In the genomic region with DNA sequence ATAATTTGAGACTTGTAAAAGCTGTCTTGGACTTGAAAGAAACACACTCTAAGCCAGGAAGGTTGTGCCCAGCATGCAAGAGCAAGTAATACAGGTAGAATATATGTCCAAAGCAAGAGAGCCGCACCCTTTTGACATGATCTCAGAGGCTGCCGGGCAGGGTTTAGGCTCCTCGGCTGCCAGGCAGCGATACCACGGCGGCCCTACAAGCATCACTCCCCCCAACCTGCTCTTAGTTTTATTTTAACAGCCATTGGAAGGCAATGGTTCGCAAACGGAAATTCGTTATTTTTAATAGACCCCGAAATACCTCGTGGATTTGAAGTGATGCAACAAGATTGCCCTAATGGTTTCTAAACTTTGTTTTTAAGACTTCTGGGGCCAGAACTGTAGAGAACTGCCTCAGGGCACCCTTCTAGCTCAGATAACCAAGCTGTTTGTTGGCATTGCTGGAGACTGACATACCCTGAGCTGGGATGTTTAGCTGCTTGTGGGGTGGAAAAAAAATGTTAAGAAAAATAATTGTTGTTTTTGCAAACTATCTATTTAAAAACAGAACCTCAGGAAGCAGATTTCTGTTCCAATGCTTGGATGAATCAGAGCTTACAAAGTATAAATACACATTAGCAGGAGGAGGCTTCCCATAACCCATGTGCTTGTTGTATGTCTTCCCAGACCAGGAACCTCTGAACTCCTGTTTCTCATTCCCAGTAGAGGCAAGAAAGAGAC, we compare ENCODE assay signal across 12 cellular contexts. TPM values are rescaled to one million over a fixed set of nuclear protein-coding genes. Genes with fewer than 3 reads are reported as not detected.
A peak's percentile ranks its signal among the peaks of the same experiment; 100 is the strongest.
DNase-seq lines count a peak whose midpoint lies in the region; ATAC-seq and TF ChIP-seq lines count a peak whose summit lies in the region.
"Had no signal": no experiment of that assay in that cellular context is flagged by ENCODE, and none has a peak within 500 bp of the region (broad histone marks: within the 10 kb centered on the region; RNA-seq: fewer than 3 reads in every experiment).

No MANE protein-coding gene starts in this region.

- TF ChIP-seq POLR2A in breast epithelium (IDR thresholded peaks at IDR 0.05) (no peak), suprapubic skin (IDR thresholded peaks at IDR 0.05) (no peak)

- H3K4me1 ChIP-seq in breast epithelium = peaks cover 0 to 14% of the 10 kb centered on the region in 2 donors
- H3K4me1 ChIP-seq in suprapubic skin = peaks cover 90% of the 10 kb centered on the region

- DNase-seq in HK-2 (ENCODE audit: unreplicated experiment) (peak; percentile 17), breast epithelium (ENCODE audit: low spot score in 2 of 2) (no peak), hepatic stellate cell (ENCODE audit: low spot score) (peak; percentile 66), suprapubic skin (ENCODE audit: low spot score in 2 of 2) (no peak)
- DNase-seq: activated CD8-positive, alpha-beta memory T cell treated with anti-CD3 and anti-CD28 coated beads, Interleukin-2, amount 50 U/mL, for 48 hours; H9; MV-4-11; natural killer cell; T-helper 2 cell had no signal

- H3K27ac ChIP-seq in breast epithelium = peak overlapping the region; percentile 48 to 81
- H3K27ac ChIP-seq in suprapubic skin = peak overlapping the region; percentile 68

- H3K4me3 ChIP-seq in breast epithelium = no peak overlapping the region
- no peak overlapping the region for H3K4me3 ChIP-seq in suprapubic skin

- H3K36me3 ChIP-seq in breast epithelium = no peaks in the 10 kb centered on the region
- H3K36me3 ChIP-seq in suprapubic skin = peaks cover 13% of the 10 kb centered on the region

- H3K27me3 ChIP-seq in breast epithelium (no peaks in the 10 kb centered on the region), suprapubic skin (no peaks in the 10 kb centered on the region)

- ATAC-seq in HG02571 (IDR thresholded peaks at IDR 0.05; ENCODE audit: unreplicated experiment) (no peak), HG03342 (IDR thresholded peaks at IDR 0.05; ENCODE audit: unreplicated experiment) (no peak), GM21390 (IDR thresholded peaks at IDR 0.05; ENCODE audit: unreplicated experiment) (no peak)
- ATAC-seq: natural killer cell had no signal

- TF ChIP-seq CTCF in breast epithelium (IDR thresholded peaks at IDR 0.05) (no peak), suprapubic skin (IDR thresholded peaks at IDR 0.05) (no peak)

- no peak for TF ChIP-seq EP300 in suprapubic skin (IDR thresholded peaks at IDR 0.05)

- intact Hi-C loops in breast epithelium (cut with DNase I; ENCODE audit: low total_unique reads) = no loop called here

- 61% methylated on average over 11 of the region's 11 CpGs for WGBS in suprapubic skin

- H3K9me3 ChIP-seq in breast epithelium (no peaks in the 10 kb centered on the region), suprapubic skin (no peaks in the 10 kb centered on the region)

RNA-seq across cellular contexts. Expression of a gene that starts 39.0 kb away (rescaled TPM):
- 10 to 100 TPM; 49.0 to 97.9 (median 75.7) TPM for total RNA-seq in breast epithelium
- total RNA-seq in suprapubic skin = 100 to 1,000 TPM; 133 to 367 (median 191) TPM

Comparison
In these comparisons a context has a peak if more than half of its experiments do, and no peak if none do; other contexts are left out.
1. DNase-seq: peak in HK-2 (single experiment) and hepatic stellate cell (single experiment); none in breast epithelium (0 of 2) and suprapubic skin (0 of 2).